Comparison of ENCODE assay signal across 21 cellular contexts in the genomic region with DNA sequence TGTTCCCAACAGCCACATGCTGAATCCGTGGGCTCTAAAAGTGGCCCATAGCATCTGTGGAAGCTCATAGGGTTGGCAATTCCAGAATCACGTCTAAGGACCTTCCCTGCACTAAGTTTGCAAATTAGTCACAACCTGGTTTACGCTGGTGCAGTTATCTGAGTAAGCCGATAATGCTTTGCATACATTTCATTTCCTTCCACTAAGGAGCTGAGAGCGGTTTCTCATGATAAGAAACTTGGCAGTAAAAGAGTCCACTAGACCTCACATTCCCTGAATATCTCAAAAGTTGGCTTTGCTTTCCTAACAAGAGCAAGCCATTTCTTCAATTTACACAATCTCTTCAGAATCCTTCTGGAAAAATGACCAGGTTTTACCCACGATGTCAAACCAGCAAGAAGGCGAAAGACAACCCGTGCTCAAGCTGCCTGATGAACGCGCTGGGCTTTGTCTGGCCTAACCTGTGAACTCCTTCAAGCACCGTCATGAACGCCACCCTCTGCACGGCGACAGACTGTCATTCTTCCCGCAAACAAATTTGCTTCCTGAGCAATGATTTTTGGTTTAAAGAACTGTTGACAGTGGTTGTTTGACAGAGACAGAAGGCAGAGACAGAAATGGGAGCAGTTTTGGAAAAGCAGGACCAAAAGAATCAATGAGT.
A peak's percentile ranks its signal among the peaks of the same experiment; 100 is the strongest.
DNase-seq lines count a peak whose midpoint lies in the region; ATAC-seq, FAIRE-seq and TF ChIP-seq lines count a peak whose summit lies in the region.
"Had no signal": no experiment of that assay in that cellular context is flagged by ENCODE, and none has a peak within 500 bp of the region (broad histone marks: within the 10 kb centered on the region; RNA-seq: fewer than 3 reads in every experiment).

No MANE protein-coding gene starts in this region.

- no peak for TF ChIP-seq RAD21 in IMR-90 (IDR thresholded peaks at IDR 0.05; ENCODE audit: low read length)

- DNase-seq in IMR-90 (peak; percentile 77), astrocyte of the spinal cord (ENCODE audit: low read depth, low spot score) (peak; percentile 46), glutamatergic neuron (no peak), pancreas (no peak), NOMO-1 (lab: John Stamatoyannopoulos, UW; ENCODE audit: unreplicated experiment in 2 of 2) (no peak), NCI-H128 (lab: John Stamatoyannopoulos, UW; ENCODE audit: unreplicated experiment) (no peak), 8988T (no peak)
- DNase-seq: activated CD4-positive, alpha-beta T cell treated with anti-CD3 and anti-CD28 coated beads for 36 hours; activated effector memory CD4-positive, alpha-beta T cell treated with Interleukin-2 at 50 U/mL for 16 hours; erythroblast; hippocampal formation; kidney; mucosa of descending colon; NCI-H2081; NCI-H69 had no signal

- H2BK120ac ChIP-seq in IMR-90 (ENCODE audit: low read depth, low read length), result no peak overlapping the region

- no peak overlapping the region for H2BK20ac ChIP-seq in IMR-90 (ENCODE audit: low read depth, low read length)

- no peak overlapping the region for H2BK5ac ChIP-seq in IMR-90 (ENCODE audit: low read depth, low read length, poor library complexity, severe bottlenecking)

- peaks cover 5% of the 10 kb centered on the region for H3K9me3 ChIP-seq in IMR-90 (ENCODE audit: control insufficient read depth, insufficient read depth, low read length)
- H3K9me3 ChIP-seq in pancreas, result no peaks in the 10 kb centered on the region
- H3K9me3 ChIP-seq: mucosa of descending colon, thoracic aorta had no signal

- peak overlapping the region; percentile 3 for H3K27ac Mint-ChIP-seq in glutamatergic neuron (ENCODE audit: unreplicated experiment)
- H3K27ac Mint-ChIP-seq: activated CD4-positive, alpha-beta T cell treated with anti-CD3 and anti-CD28 coated beads for 36 hours; dendritic cell treated with granulocyte-macrophage colony-stimulating factor and Interleukin-4, amounts not matched to agents 40 ng/mL and 50 ng/mL, for 4 days had no signal

- in situ Hi-C loops in IMR-90 (cut with MboI; ENCODE audit: low sequenced_read_pairs), result no loop called here
- in situ Hi-C loops in astrocyte of the spinal cord (cut with HindIII; ENCODE audit: low sequenced_read_pairs), result no loop called here

- H3K4me3 ChIP-seq in IMR-90 (ENCODE audit: insufficient read depth, low read depth, low read length), result no peak overlapping the region
- no peak overlapping the region for H3K4me3 ChIP-seq in astrocyte of the spinal cord (ENCODE audit: low read depth, low read length)
- no peak overlapping the region for H3K4me3 ChIP-seq in pancreas
- H3K4me3 ChIP-seq: mucosa of descending colon, SK-N-MC, skin epidermis, thoracic aorta had no signal

- FAIRE-seq in pancreas (lab: Jason Lieb, UNC), result no peak
- FAIRE-seq: D721Med, kidney had no signal

- no peak overlapping the region for H2BK15ac ChIP-seq in IMR-90 (ENCODE audit: low read depth, low read length)

- no peak overlapping the region for H2AFZ ChIP-seq in IMR-90 (replicated peaks; ENCODE audit: low read length, poor library complexity)

- dilution Hi-C loops in IMR-90 (cut with HindIII; ENCODE audit: low sequenced_read_pairs, unreplicated experiment), result no loop called here

- peaks cover 9% of the 10 kb centered on the region for H3K36me3 Mint-ChIP-seq in glutamatergic neuron (ENCODE audit: unreplicated experiment)

- BruUV-seq in IMR-90 (replicated peaks; lab: Mats Ljungman, UMichigan), result no TSS peak

- no peak overlapping the region for H3K14ac ChIP-seq in IMR-90 (replicated peaks; ENCODE audit: low read depth, low read length)

- POLR2A ChIA-PET in IMR-90 (lab: Charles Lee; ENCODE audit: unreplicated experiment), result no interaction called here

- no peaks in the 10 kb centered on the region for H3K36me3 ChIP-seq in IMR-90 (ENCODE audit: control insufficient read depth, insufficient read depth, low read length)
- no peaks in the 10 kb centered on the region for H3K36me3 ChIP-seq in pancreas
- H3K36me3 ChIP-seq: thoracic aorta had no signal

- H3K4me1 ChIP-seq in IMR-90 (ENCODE audit: control insufficient read depth, insufficient read depth, low read length), result peaks cover 2% of the 10 kb centered on the region
- peaks cover 6 to 17% (median 15%) of the 10 kb centered on the region in 3 donors for H3K4me1 ChIP-seq in pancreas

- 40% methylated on average over 8 of the region's 15 CpGs; no CpG with 5 or more reads in 1 of the 2 experiments for WGBS in IMR-90 (ENCODE audit: extremely low coverage in 2 of 2, insufficient read length in 1 of 2), 2 experiments
- WGBS in pancreas, 2 donors, result 21 to 28% methylated on average over 15 of the region's 15 CpGs

- peaks cover 4% of the 10 kb centered on the region for H3K9me3 Mint-ChIP-seq in glutamatergic neuron (ENCODE audit: unreplicated experiment)
- H3K9me3 Mint-ChIP-seq: dendritic cell treated with granulocyte-macrophage colony-stimulating factor and Interleukin-4, amounts not matched to agents 40 ng/mL and 50 ng/mL, for 4 days had no signal

- H3K9me1 ChIP-seq in IMR-90 (ENCODE audit: insufficient read depth, low read length), result no peaks in the 10 kb centered on the region

- no peaks in the 10 kb centered on the region for H3K4me1 Mint-ChIP-seq in glutamatergic neuron (ENCODE audit: low read depth, unreplicated experiment)
- H3K4me1 Mint-ChIP-seq: activated CD4-positive, alpha-beta T cell treated with anti-CD3 and anti-CD28 coated beads for 36 hours had no signal

- no peak overlapping the region for H3K4ac ChIP-seq in IMR-90 (ENCODE audit: low read depth, low read length)

- no peak overlapping the region for H3K4me3 Mint-ChIP-seq in glutamatergic neuron (ENCODE audit: unreplicated experiment)
- H3K4me3 Mint-ChIP-seq: activated CD4-positive, alpha-beta T cell treated with anti-CD3 and anti-CD28 coated beads for 36 hours; dendritic cell treated with granulocyte-macrophage colony-stimulating factor and Interleukin-4, amounts not matched to agents 40 ng/mL and 50 ng/mL, for 4 days had no signal

- H3K27ac ChIP-seq in IMR-90 (ENCODE audit: insufficient read depth, low read length) (no peak overlapping the region), pancreas (no peak overlapping the region)
- H3K27ac ChIP-seq: SK-N-MC, skin epidermis, thoracic aorta had no signal

- TF ChIP-seq POLR2A in IMR-90 (IDR thresholded peaks at IDR 0.05; ENCODE audit: low read depth, low read length), result no peak

- no peak overlapping the region for H2AK9ac ChIP-seq in IMR-90 (replicated peaks; ENCODE audit: low read depth, low read length, poor library complexity)

- H3K56ac ChIP-seq in IMR-90 (ENCODE audit: extremely low read depth, insufficient read depth, low read length), result no peak overlapping the region

- no peak overlapping the region for H4K8ac ChIP-seq in IMR-90 (ENCODE audit: low read depth in 2 of 2, low read length in 2 of 2)

- H3K27me3 Mint-ChIP-seq in glutamatergic neuron (ENCODE audit: unreplicated experiment), result peaks cover 1% of the 10 kb centered on the region
- H3K27me3 Mint-ChIP-seq: activated CD4-positive, alpha-beta T cell treated with anti-CD3 and anti-CD28 coated beads for 36 hours had no signal

- peak; percentile 86 for ATAC-seq in IMR-90 (ENCODE audit: low read depth)
- ATAC-seq in pancreas, result peak; percentile 79 to 90 (median 89)
- ATAC-seq in GM18502 (IDR thresholded peaks at IDR 0.05; ENCODE audit: poor library complexity, unreplicated experiment), result no peak
- ATAC-seq: activated CD4-positive, alpha-beta T cell treated with anti-CD3 and anti-CD28 coated beads for 36 hours; mucosa of descending colon had no signal

- H4K20me1 ChIP-seq in IMR-90 (ENCODE audit: insufficient read depth, low read length), result no peaks in the 10 kb centered on the region

- TF ChIP-seq CTCF in IMR-90 (conservative IDR thresholded peaks at IDR 0.05; ENCODE audit: low read depth, low read length) (no peak), astrocyte of the spinal cord (IDR thresholded peaks at IDR 0.05; ENCODE audit: low read depth, low read length) (no peak), glutamatergic neuron (IDR thresholded peaks at IDR 0.05; ENCODE audit: partially characterized antibody, unreplicated experiment) (no peak), pancreas (IDR thresholded peaks at IDR 0.05) (no peak)

- H3K27me3 ChIP-seq in IMR-90 (ENCODE audit: control insufficient read depth, insufficient read depth, low read length) (peaks cover 16% of the 10 kb centered on the region), pancreas (no peaks in the 10 kb centered on the region)

- H3K4me2 ChIP-seq in IMR-90 (ENCODE audit: low read depth, low read length), result peak overlapping the region; percentile 66

- H2AK5ac ChIP-seq in IMR-90 (ENCODE audit: low read depth, low read length), result no peak overlapping the region

- H4K91ac ChIP-seq in IMR-90 (ENCODE audit: insufficient read depth, low read depth, low read length), result no peak overlapping the region

- intact Hi-C loops in IMR-90 (cut with micrococcal nuclease), result no loop called here
- intact Hi-C loops in pancreas (cut with DNase I), result no loop called here

- H3K9ac ChIP-seq in IMR-90 (ENCODE audit: low read depth, low read length), result no peak overlapping the region

- CTCF ChIA-PET in IMR-90 (lab: Yijun Ruan, JAX), result no interaction called here

- no peaks in the 10 kb centered on the region for H3K79me1 ChIP-seq in IMR-90 (ENCODE audit: low read depth in 1 of 2, low read length in 2 of 2)

- H3K18ac ChIP-seq in IMR-90 (ENCODE audit: low read depth, low read length), result peak overlapping the region; percentile 21; the same call in 1 of the 2 replicates

- no peak overlapping the region for H4K5ac ChIP-seq in IMR-90 (ENCODE audit: low read depth, low read length)

- H3K23ac ChIP-seq in IMR-90 (ENCODE audit: low read depth, low read length), result no peak overlapping the region

TF ChIP-seq in IMR-90, 13 proteins besides CTCF, POLR2A, EP300 and RAD21 (continues in another document):
- TF ChIP-seq CEBPB (IDR thresholded peaks at IDR 0.05; ENCODE audit: low read depth, low read length) (no peak), MXI1 (IDR thresholded peaks at IDR 0.05; ENCODE audit: borderline replicate concordance, low read depth, low read length) (no peak), SMC3 (IDR thresholded peaks at IDR 0.05; ENCODE audit: low read depth, low read length) (no peak), BHLHE40 (IDR thresholded peaks at IDR 0.05; ENCODE audit: low read depth, low read length) (no peak)
- TF ChIP-seq, protein P1, sequence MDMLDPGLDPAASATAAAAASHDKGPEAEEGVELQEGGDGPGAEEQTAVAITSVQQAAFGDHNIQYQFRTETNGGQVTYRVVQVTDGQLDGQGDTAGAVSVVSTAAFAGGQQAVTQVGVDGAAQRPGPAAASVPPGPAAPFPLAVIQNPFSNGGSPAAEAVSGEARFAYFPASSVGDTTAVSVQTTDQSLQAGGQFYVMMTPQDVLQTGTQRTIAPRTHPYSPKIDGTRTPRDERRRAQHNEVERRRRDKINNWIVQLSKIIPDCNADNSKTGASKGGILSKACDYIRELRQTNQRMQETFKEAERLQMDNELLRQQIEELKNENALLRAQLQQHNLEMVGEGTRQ (IDR thresholded peaks at IDR 0.05; ENCODE audit: low read depth, low read length), result no peak

Comparison
In these comparisons a context has a peak if more than half of its experiments do, and no peak if none do; other contexts are left out.
1. DNase-seq: peak in IMR-90 (single experiment) and astrocyte of the spinal cord (single experiment); none in glutamatergic neuron (single experiment), pancreas (0 of 6), NOMO-1 (0 of 2), NCI-H128 (single experiment) and 8988T (single experiment).